Comparison of ENCODE assay signal across 11 cellular contexts in the genomic region with DNA sequence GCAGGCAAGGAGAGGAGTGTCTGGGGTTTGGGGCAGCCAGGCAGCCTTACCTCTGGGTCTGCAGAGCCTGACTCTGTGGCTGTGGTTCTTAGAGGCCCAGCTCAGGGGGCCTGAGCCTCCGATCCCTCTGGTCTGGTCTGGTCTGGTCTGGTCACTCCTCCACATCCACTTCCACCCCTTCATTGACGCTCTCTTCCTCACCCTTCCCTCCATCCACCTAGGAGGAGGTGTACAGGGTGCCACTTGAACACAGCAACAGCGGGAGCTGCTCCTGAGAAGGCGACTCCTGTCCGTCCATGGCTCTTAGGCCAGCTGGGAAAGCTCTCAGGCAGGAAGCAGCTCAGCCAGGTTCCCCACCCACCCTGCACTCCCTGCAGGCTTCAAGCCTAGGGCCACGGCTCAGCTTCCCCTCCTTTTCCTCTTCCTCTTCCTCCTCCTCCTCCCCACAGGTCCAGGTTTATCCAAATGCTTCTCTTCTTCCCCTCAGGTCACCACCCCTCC. TPM values are rescaled to one million over a fixed set of nuclear protein-coding genes. Genes with fewer than 3 reads are reported as not detected.
DNase-seq lines count a peak whose midpoint lies in the region; ATAC-seq and TF ChIP-seq lines count a peak whose summit lies in the region.
"Had no signal": no experiment of that assay in that cellular context is flagged by ENCODE, and none has a peak within 500 bp of the region (broad histone marks: within the 10 kb centered on the region; RNA-seq: fewer than 3 reads in every experiment).

No MANE protein-coding gene starts in this region.

- H3K27me3 Mint-ChIP-seq in activated CD8-positive, alpha-beta T cell treated with anti-CD3 and anti-CD28 coated beads, Interleukin-2, amount 10 ng/mL, durations not matched to agents 7 days and 5 days (ENCODE audit: low read depth): no peaks in the 10 kb centered on the region

- TF ChIP-seq EP300 in suprapubic skin (IDR thresholded peaks at IDR 0.05): no peak

- POLR2A ChIA-PET in activated CD8-positive, alpha-beta T cell treated with anti-CD3 and anti-CD28 coated beads, Interleukin-2, amount 10 ng/mL, durations not matched to agents 7 days and 5 days (lab: Charles Lee): interaction anchor here (0.8 to 1.2 kb wide), 2 partner anchors 17 to 77 kb away, joined by 3 to 4 read pairs; a partner anchor contains a TSS

- DNase-seq in activated effector memory CD4-positive, alpha-beta T cell treated with anti-CD3 and anti-CD28 coated beads, Interleukin-2, amount 50 U/mL, for 16 hours: peak; percentile 60
- DNase-seq in activated effector memory CD4-positive, alpha-beta T cell treated with Interleukin-2 at 50 U/mL for 16 hours: no peak
- DNase-seq in activated CD8-positive, alpha-beta T cell treated with anti-CD3 and anti-CD28 coated beads, Interleukin-2, amount 10 ng/mL, durations not matched to agents 7 days and 5 days: no peak
- DNase-seq in right cardiac atrium (peak in 2 of 3 donors; percentile 16 to 18), suprapubic skin (ENCODE audit: low spot score in 2 of 2) (peak; percentile 25 to 66), cerebellar nuclear complex (lab: John Stamatoyannopoulos, UW) (no peak), SKM-1 (lab: John Stamatoyannopoulos, UW; ENCODE audit: unreplicated experiment) (no peak), DMS114 treated with DMSO at 0.1 percent for 48 hours (lab: John Stamatoyannopoulos, UW; ENCODE audit: unreplicated experiment) (no peak)

- H3K4me3 ChIP-seq in right cardiac atrium (ENCODE audit: low read length) (no peak overlapping the region), suprapubic skin (no peak overlapping the region)
- H3K4me3 ChIP-seq: breast epithelium had no signal

- CTCF ChIA-PET in activated CD8-positive, alpha-beta T cell treated with anti-CD3 and anti-CD28 coated beads, Interleukin-2, amount 10 ng/mL, durations not matched to agents 7 days and 5 days (lab: Charles Lee): interaction anchor here (1.1 to 15.6 kb wide), 3 partner anchors 16 to 79 kb away, joined by 3 to 354 read pairs (median 8); a partner anchor contains a TSS

- no peak for ATAC-seq in activated CD8-positive, alpha-beta T cell treated with anti-CD3 and anti-CD28 coated beads, Interleukin-2, amount 10 ng/mL, durations not matched to agents 7 days and 5 days
- no peak for ATAC-seq in right cardiac atrium

- H3K4me1 ChIP-seq in right cardiac atrium (ENCODE audit: control insufficient read depth, insufficient read depth, low read length) (no peaks in the 10 kb centered on the region), suprapubic skin (no peaks in the 10 kb centered on the region)
- H3K4me1 ChIP-seq: breast epithelium, parathyroid adenoma had no signal

- H3K27ac ChIP-seq in right cardiac atrium (ENCODE audit: low read length): no peak overlapping the region
- H3K27ac ChIP-seq in suprapubic skin: no peak overlapping the region
- H3K27ac ChIP-seq: breast epithelium, parathyroid adenoma had no signal

- no peak for TF ChIP-seq POLR2A in suprapubic skin (IDR thresholded peaks at IDR 0.05)

- H3K27me3 ChIP-seq in right cardiac atrium (ENCODE audit: control insufficient read depth, insufficient read depth) (no peaks in the 10 kb centered on the region), suprapubic skin (no peaks in the 10 kb centered on the region)
- H3K27me3 ChIP-seq: breast epithelium had no signal

- H3K9me3 ChIP-seq in right cardiac atrium (ENCODE audit: control insufficient read depth, low read length) (no peaks in the 10 kb centered on the region), suprapubic skin (no peaks in the 10 kb centered on the region)
- H3K9me3 ChIP-seq: breast epithelium had no signal

- TF ChIP-seq CTCF in suprapubic skin (IDR thresholded peaks at IDR 0.05): no peak

- 60% methylated on average over 6 of the region's 6 CpGs for WGBS in right cardiac atrium
- WGBS in suprapubic skin: 70% methylated on average over 6 of the region's 6 CpGs

- H3K36me3 Mint-ChIP-seq in activated CD8-positive, alpha-beta T cell treated with anti-CD3 and anti-CD28 coated beads, Interleukin-2, amount 10 ng/mL, durations not matched to agents 7 days and 5 days (ENCODE audit: low read depth): peaks cover 27% of the 10 kb centered on the region

- H3K4me1 Mint-ChIP-seq in activated CD8-positive, alpha-beta T cell treated with anti-CD3 and anti-CD28 coated beads, Interleukin-2, amount 10 ng/mL, durations not matched to agents 7 days and 5 days (ENCODE audit: low read depth): peaks cover 51% of the 10 kb centered on the region

- no peak overlapping the region for H3K4me3 Mint-ChIP-seq in activated CD8-positive, alpha-beta T cell treated with anti-CD3 and anti-CD28 coated beads, Interleukin-2, amount 10 ng/mL, durations not matched to agents 7 days and 5 days

- no peaks in the 10 kb centered on the region for H3K36me3 ChIP-seq in suprapubic skin
- H3K36me3 ChIP-seq: breast epithelium had no signal

- peak overlapping the region; percentile 31 for H3K27ac Mint-ChIP-seq in activated CD8-positive, alpha-beta T cell treated with anti-CD3 and anti-CD28 coated beads, Interleukin-2, amount 10 ng/mL, durations not matched to agents 7 days and 5 days

- intact Hi-C loops in right cardiac atrium (cut with DNase I): no loop called here

- no peaks in the 10 kb centered on the region for H3K9me3 Mint-ChIP-seq in activated CD8-positive, alpha-beta T cell treated with anti-CD3 and anti-CD28 coated beads, Interleukin-2, amount 10 ng/mL, durations not matched to agents 7 days and 5 days (ENCODE audit: insufficient read depth)

RNA-seq across cellular contexts. Expression of a gene that starts 16.9 kb away (rescaled TPM):
- total RNA-seq in activated CD8-positive, alpha-beta T cell treated with anti-CD3 and anti-CD28 coated beads, Interleukin-2, amount 10 ng/mL, durations not matched to agents 7 days and 5 days: 10 to 100 TPM; 12.3 to 12.5 TPM
- total RNA-seq in right cardiac atrium: under 1 TPM in 2 of 4 donors, not detected in 2; 0.18 to 0.20 TPM
- not detected for polyA plus RNA-seq in right cardiac atrium
- 1 to 10 TPM in 1 of 4 donors, under 1 TPM in 1, not detected in 2; 0.72 to 1.2 TPM for total RNA-seq in suprapubic skin
- total RNA-seq: kidney epithelial cell had no signal

RNA-seq across cellular contexts. Expression of a gene that starts 43.4 kb away (rescaled TPM):
- 10 to 100 TPM; 77.2 to 79.5 TPM for total RNA-seq in activated CD8-positive, alpha-beta T cell treated with anti-CD3 and anti-CD28 coated beads, Interleukin-2, amount 10 ng/mL, durations not matched to agents 7 days and 5 days
- 10 to 100 TPM; 40.5 to 67.0 (median 57.7) TPM for total RNA-seq in right cardiac atrium
- polyA plus RNA-seq in right cardiac atrium: 73.1 TPM
- 10 to 100 TPM in 3 of 4 donors, 1 to 10 TPM in 1; 9.0 to 17.9 (median 11.4) TPM for total RNA-seq in suprapubic skin

Comparison
In these comparisons a context has a peak if more than half of its experiments do, and no peak if none do; other contexts are left out.
1. DNase-seq: peak in activated effector memory CD4-positive, alpha-beta T cell treated with anti-CD3 and anti-CD28 coated beads, Interleukin-2, amount 50 U/mL, for 16 hours (single experiment), right cardiac atrium (2 of 3) and suprapubic skin (2 of 2); none in activated effector memory CD4-positive, alpha-beta T cell treated with Interleukin-2 at 50 U/mL for 16 hours (single experiment), activated CD8-positive, alpha-beta T cell treated with anti-CD3 and anti-CD28 coated beads, Interleukin-2, amount 10 ng/mL, durations not matched to agents 7 days and 5 days (single experiment), cerebellar nuclear complex (0 of 2), SKM-1 (single experiment) and DMS114 treated with DMSO at 0.1 percent for 48 hours (single experiment).
2. RNA of a gene that starts 16.9 kb away (total RNA-seq): 12.3 to 12.5 TPM in activated CD8-positive, alpha-beta T cell treated with anti-CD3 and anti-CD28 coated beads, Interleukin-2, amount 10 ng/mL, durations not matched to agents 7 days and 5 days; 0.72 to 1.2 TPM in suprapubic skin and 0.18 to 0.20 TPM in right cardiac atrium; every median in the first group is over 4 times any median in the second.